In the genomic region with DNA sequence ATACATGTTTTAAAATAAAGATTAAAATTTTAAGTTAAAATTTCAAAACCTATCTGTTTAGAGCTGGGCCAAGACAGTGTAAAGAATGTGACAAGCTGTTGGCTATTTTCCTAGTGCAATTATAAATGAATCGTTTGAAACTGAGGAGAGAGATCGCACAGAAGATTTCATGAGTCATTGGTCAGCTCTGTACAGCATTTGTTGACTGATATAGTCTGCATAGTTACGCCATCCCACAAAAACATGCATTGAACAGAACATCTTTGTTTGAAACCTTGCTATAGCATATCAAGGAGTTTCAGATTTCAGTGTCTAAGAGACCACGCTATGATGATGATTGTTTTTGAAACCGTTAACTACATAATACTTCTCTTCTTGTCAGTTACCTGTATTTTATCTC, we compare ENCODE assay signal across 9 cellular contexts. TPM values are rescaled to one million over a fixed set of nuclear protein-coding genes. Genes with fewer than 3 reads are reported as not detected.
DNase-seq lines count a peak whose midpoint lies in the region; ATAC-seq, FAIRE-seq and TF ChIP-seq lines count a peak whose summit lies in the region.
"Had no signal": no experiment of that assay in that cellular context is flagged by ENCODE, and none has a peak within 500 bp of the region (broad histone marks: within the 10 kb centered on the region; RNA-seq: fewer than 3 reads in every experiment).

No MANE protein-coding gene starts in this region.

- H3K4me3 ChIP-seq in AG04449 (ENCODE audit: low read depth, low read length) = no peak overlapping the region
- peak overlapping the region; percentile 33 for H3K4me3 ChIP-seq in SJCRH30

- DNase-seq in AG04449 (ENCODE audit: low read depth, low spot score) (peak; percentile 82), HCEC 1CT (peak; percentile 93), SJCRH30 (peak; percentile 68 to 93), frontal cortex (ENCODE audit: low spot score in 2 of 2) (peak in 1 of 2 donors; percentile 14), RPMI8226 (no peak)

- peak; percentile 93 for FAIRE-seq in frontal cortex (lab: Jason Lieb, UNC)

- no peaks in the 10 kb centered on the region for H3K27me3 ChIP-seq in SJCRH30

- peaks cover 23% of the 10 kb centered on the region for H3K4me1 ChIP-seq in SJCRH30

- no peaks in the 10 kb centered on the region for H3K9me3 ChIP-seq in SJCRH30 (replicated peaks)

- CTCF ChIA-PET in AG04449 (lab: Yijun Ruan, JAX) = interaction anchor here (1.0 to 2.0 kb wide), 4 partner anchors 12 to 52 kb away, joined by 3 to 6 read pairs (median 4); no protein-coding TSS in a partner anchor

- POLR2A ChIA-PET in AG04449 (lab: Yijun Ruan, JAX) = no interaction called here

- no peak for TF ChIP-seq CTCF in AG04449 (IDR thresholded peaks at IDR 0.05; ENCODE audit: insufficient read depth, low read length, missing control alignments)

- ATAC-seq in GM18502 (IDR thresholded peaks at IDR 0.05; ENCODE audit: poor library complexity, unreplicated experiment) (no peak), GM18519 (IDR thresholded peaks at IDR 0.05; ENCODE audit: low FRiP score, unreplicated experiment) (no peak), GM18511 (IDR thresholded peaks at IDR 0.05; ENCODE audit: unreplicated experiment) (no peak)

- H3K36me3 ChIP-seq in SJCRH30 = no peaks in the 10 kb centered on the region

- H3K27ac ChIP-seq in SJCRH30 = peak overlapping the region; percentile 86

RNA-seq across cellular contexts. Expression of a gene that starts 1.3 kb away (rescaled TPM):
- total RNA-seq in SJCRH30 (2014; rRNA removed; shearing (Covaris generic)) = 0.15 and 0.16 TPM in 2 replicates
- 0.41 TPM for total RNA-seq in frontal cortex
- total RNA-seq: dermis microvascular lymphatic vessel endothelial cell had no signal
